In genomic region chr4:185112104-185112503, GRCh38 we compare ENCODE assay signal across 11 cellular contexts. TPM values are rescaled to one million over a fixed set of nuclear protein-coding genes. Genes with fewer than 3 reads are reported as not detected.
DNase-seq lines count a peak whose midpoint lies in the region; ATAC-seq and TF ChIP-seq lines count a peak whose summit lies in the region.
"Had no signal": no experiment of that assay in that cellular context is flagged by ENCODE, and none has a peak within 500 bp of the region (broad histone marks: within the 10 kb centered on the region; RNA-seq: fewer than 3 reads in every experiment).

No MANE protein-coding gene starts in this region.

- POLR2A ChIA-PET in HCT116 (lab: Charles Lee): interaction anchor here (1.6 kb wide), 1 partner anchor 31 kb away, joined by 5 read pairs; the partner anchor contains the start of gene SLC25A4
- POLR2A ChIA-PET in A673 (lab: Charles Lee; ENCODE audit: low non-redundant PET): no interaction called here

- H3K4me2 ChIP-seq in HCT116 (ENCODE audit: low read length): peak overlapping the region; percentile 61

- peak; percentile 89 for ATAC-seq in HCT116
- ATAC-seq in GM21529 (IDR thresholded peaks at IDR 0.05; ENCODE audit: unreplicated experiment): no peak
- no peak for ATAC-seq in GM21825 (IDR thresholded peaks at IDR 0.05; ENCODE audit: unreplicated experiment)
- no peak for ATAC-seq in natural killer cell

- CTCF ChIA-PET in HCT116 (lab: Charles Lee): interaction anchor here (1.3 to 1.5 kb wide), 2 partner anchors 16 to 22 kb away, joined by 7 to 8 read pairs; no protein-coding TSS in a partner anchor
- CTCF ChIA-PET in A673 (lab: Charles Lee): no interaction called here

- TF ChIP-seq CTCF in HCT116 (IDR thresholded peaks at IDR 0.05 in 2 of 3, conservative IDR thresholded peaks at IDR 0.05 in 1 of 3; ENCODE audit: borderline replicate concordance in 1 of 3, insufficient read depth in 1 of 3, low read depth in 2 of 3, low read length in 2 of 3) (no peak), A673 (conservative IDR thresholded peaks at IDR 0.05; ENCODE audit: low read depth, low read length) (no peak), natural killer cell (IDR thresholded peaks at IDR 0.05) (no peak)

- H3K27me3 ChIP-seq in HCT116 (ENCODE audit: insufficient read depth, low read length) (no peaks in the 10 kb centered on the region), skeletal muscle tissue (ENCODE audit: control insufficient read depth in 3 of 3, insufficient read depth in 3 of 3, low read length in 3 of 3) (no peaks in the 10 kb centered on the region), A673 (replicated peaks; ENCODE audit: insufficient read depth, low read depth, low read length, poor library complexity) (no peaks in the 10 kb centered on the region)

- H3K4me3 Mint-ChIP-seq in natural killer cell: no peak overlapping the region
- H3K4me3 Mint-ChIP-seq: activated naive CD4-positive, alpha-beta T cell treated with anti-CD3 and anti-CD28 coated beads, Interleukin-2, amount 50 U/mL, for 24 hours had no signal

- intact Hi-C loops in HCT116 (cut with micrococcal nuclease): loop anchor here (10.0 kb wide), 1 partner anchor 193 kb away; no protein-coding TSS in a partner anchor
- intact Hi-C loops in A673 (cut with micrococcal nuclease; ENCODE audit: unreplicated experiment): no loop called here
- intact Hi-C loops in natural killer cell (cut with micrococcal nuclease): no loop called here

- no peaks in the 10 kb centered on the region for H3K9me3 Mint-ChIP-seq in natural killer cell
- H3K9me3 Mint-ChIP-seq: activated naive CD4-positive, alpha-beta T cell treated with anti-CD3 and anti-CD28 coated beads, Interleukin-2, amount 50 U/mL, for 24 hours had no signal

- H2AFZ ChIP-seq in HCT116 (ENCODE audit: low read depth, low read length, poor library complexity, severe bottlenecking): peak overlapping the region; percentile 89

- no peak for TF ChIP-seq POLR2A in HCT116 (IDR thresholded peaks at IDR 0.05; ENCODE audit: borderline replicate concordance, extremely low read depth, insufficient read depth, insufficient read length)

- H3K9ac ChIP-seq in HCT116 (ENCODE audit: low read length) (no peak overlapping the region), skeletal muscle tissue (ENCODE audit: low read depth in 1 of 3, low read length in 3 of 3) (peak overlapping the region in 1 of 3 donors; percentile 36)

- no peaks in the 10 kb centered on the region for H3K9me2 ChIP-seq in HCT116 (ENCODE audit: insufficient read depth)

- H3K4me3 ChIP-seq in HCT116 (replicated peaks in 1 of 2; ENCODE audit: low read depth in 1 of 2, low read length in 2 of 2): peak overlapping the region in 1 of 2 experiments; percentile 28; a peak in 2 of 4 replicates
- H3K4me3 ChIP-seq in skeletal muscle tissue (ENCODE audit: low read length in 3 of 3): peak overlapping the region in 2 of 3 donors; percentile 7 to 33
- no peak overlapping the region for H3K4me3 ChIP-seq in A673 (ENCODE audit: low read depth, low read length, poor library complexity, severe bottlenecking)
- H3K4me3 ChIP-seq: skin epidermis had no signal

- BruUV-seq in HCT116 (replicated peaks; lab: Mats Ljungman, UMichigan) (no TSS peak), A673 (replicated peaks; lab: Mats Ljungman, UMichigan) (no TSS peak)

- H3K9me3 ChIP-seq in HCT116 (ENCODE audit: control insufficient read depth in 1 of 2, insufficient read depth in 1 of 2, low read depth in 1 of 2, low read length in 2 of 2) (0 out of 4 replicates have a peak, but pooled peaks cover 0 to 4% of the 10 kb centered on the region in 2 experiments), skeletal muscle tissue (ENCODE audit: control insufficient read depth in 3 of 3, low read length in 3 of 3) (no peaks in the 10 kb centered on the region), A673 (ENCODE audit: low read depth, low read length, poor library complexity, severe bottlenecking) (no peaks in the 10 kb centered on the region)

- H3K36me3 ChIP-seq in HCT116 (ENCODE audit: control insufficient read depth in 1 of 2, insufficient read depth in 2 of 2, low read length in 2 of 2): no peaks in the 10 kb centered on the region
- no peaks in the 10 kb centered on the region for H3K36me3 ChIP-seq in skeletal muscle tissue (ENCODE audit: control insufficient read depth in 3 of 3, insufficient read depth in 3 of 3, low read length in 3 of 3)
- no peaks in the 10 kb centered on the region for H3K36me3 ChIP-seq in A673 (ENCODE audit: insufficient read depth, low read length, poor library complexity, severe bottlenecking)

- no peaks in the 10 kb centered on the region for H3K36me3 Mint-ChIP-seq in natural killer cell
- H3K36me3 Mint-ChIP-seq: activated naive CD4-positive, alpha-beta T cell treated with anti-CD3 and anti-CD28 coated beads, Interleukin-2, amount 50 U/mL, for 24 hours had no signal

- H3K27ac Mint-ChIP-seq in natural killer cell: no peak overlapping the region
- H3K27ac Mint-ChIP-seq: activated naive CD4-positive, alpha-beta T cell treated with anti-CD3 and anti-CD28 coated beads, Interleukin-2, amount 50 U/mL, for 24 hours had no signal

- H3K27me3 Mint-ChIP-seq in natural killer cell (ENCODE audit: low read depth in 2 of 2): peaks cover 20% of the 10 kb centered on the region in 2 donors

- H3K4me1 ChIP-seq in HCT116 (ENCODE audit: control insufficient read depth in 1 of 2, insufficient read depth in 2 of 2, low read length in 2 of 2) (peaks cover 34 to 68% of the 10 kb centered on the region in 2 experiments), skeletal muscle tissue (ENCODE audit: control insufficient read depth in 3 of 3, insufficient read depth in 3 of 3, low read length in 3 of 3) (peaks cover 18 to 25% (median 23%) of the 10 kb centered on the region in 3 donors), A673 (ENCODE audit: insufficient read depth, low read length, poor library complexity, severe bottlenecking) (no peaks in the 10 kb centered on the region)

- no peaks in the 10 kb centered on the region for H3K79me2 ChIP-seq in HCT116 (ENCODE audit: insufficient read depth, low read length)

- TF ChIP-seq RAD21 in HCT116 (IDR thresholded peaks at IDR 0.05; ENCODE audit: low read depth): no peak; the same call in 1 of the 2 replicates

- H3K4me1 Mint-ChIP-seq in natural killer cell: no peaks in the 10 kb centered on the region
- H3K4me1 Mint-ChIP-seq: activated naive CD4-positive, alpha-beta T cell treated with anti-CD3 and anti-CD28 coated beads, Interleukin-2, amount 50 U/mL, for 24 hours had no signal

- DNase-seq in HCT116 (ENCODE audit: low read depth, low spot score): peak; percentile 97
- peak; percentile 33 for DNase-seq in T1000 (lab: John Stamatoyannopoulos, UW)
- peak; percentile 85 for DNase-seq in glomerular endothelial cell (ENCODE audit: extremely low read depth, low read depth, low spot score)
- DNase-seq in A673 (ENCODE audit: low spot score): no peak
- no peak for DNase-seq in natural killer cell
- DNase-seq: NCI-H1105 treated with DMSO at 0.1 percent for 48 hours had no signal

- no peaks in the 10 kb centered on the region for H4K20me1 ChIP-seq in HCT116 (ENCODE audit: insufficient read depth)

- H3K27ac ChIP-seq in HCT116 (ENCODE audit: low read depth, low read length) (peak overlapping the region; percentile 67), skeletal muscle tissue (ENCODE audit: low read depth, low read length) (peak overlapping the region; percentile 82), A673 (ENCODE audit: low read depth, low read length, poor library complexity, severe bottlenecking) (no peak overlapping the region)
- H3K27ac ChIP-seq: skin epidermis had no signal

- RAD21 ChIA-PET in HCT116 (lab: Charles Lee; ENCODE audit: low non-redundant PET in 1 of 2, low total read pairs in 2 of 2, uncharacterized antibody in 2 of 2, unreplicated experiment in 2 of 2): no interaction called here

TF ChIP-seq in HCT116, 20 proteins besides CTCF, POLR2A, EP300 and RAD21 (continues in another document):
- TF ChIP-seq JUND (IDR thresholded peaks at IDR 0.05) (peak; percentile 98), YY1 (IDR thresholded peaks at IDR 0.05; ENCODE audit: extremely low read depth, insufficient replicate concordance, low read depth, low read length) (peak; percentile 38), ZBTB33 (IDR thresholded peaks at IDR 0.05; ENCODE audit: extremely low read depth, insufficient replicate concordance, low read length) (no peak), TCF7L2 (IDR thresholded peaks at IDR 0.05; ENCODE audit: borderline replicate concordance, extremely low read depth, insufficient read depth, insufficient read length) (peak; percentile 59), EGR1 (IDR thresholded peaks at IDR 0.05; ENCODE audit: low read depth) (peak; percentile 60; the same call in 1 of the 2 replicates), FOSL1 (IDR thresholded peaks at IDR 0.05; ENCODE audit: low read depth) (peak; percentile 99)

RNA-seq across cellular contexts. Expression of gene SLC25A4, which starts 31.0 kb away (rescaled TPM):
- total RNA-seq in HCT116 (2021; ENCODE audit: unreplicated experiment) (27.9 TPM), glomerular endothelial cell (12.5 and 14.1 TPM in 2 replicates), skeletal muscle tissue (39.1 TPM), A673 (2021) (18.6 and 21.9 TPM in 2 replicates), natural killer cell (1 to 10 TPM; 5.6 to 8.2 (median 7.5) TPM)
- 29.4 and 34.0 TPM in 2 replicates for polyA plus RNA-seq in HCT116 (2012)

Comparison
In these comparisons a context has a peak if more than half of its experiments do, and no peak if none do; other contexts are left out.
1. DNase-seq: peak in HCT116 (single experiment), T1000 (single experiment) and glomerular endothelial cell (single experiment); none in A673 (single experiment) and natural killer cell (single experiment).